Comparison of ENCODE assay signal across 2 cellular contexts in genomic region chr12:3366451-3367155, GRCh38.
TF ChIP-seq lines count a peak whose summit lies in the region.

No MANE protein-coding gene starts in this region.

TF ChIP-seq in SK-N-SH, 30 proteins besides CTCF, POLR2A, EP300 and RAD21 (continued from another document):
- TF ChIP-seq REST (IDR thresholded peaks at IDR 0.05; ENCODE audit: low read depth, low read length), result no peak
- TF ChIP-seq RCOR1 (IDR thresholded peaks at IDR 0.05; ENCODE audit: low read length), result no peak
- TF ChIP-seq RFX5 (IDR thresholded peaks at IDR 0.05; ENCODE audit: low read length), result no peak
- no peak for TF ChIP-seq USF2 (IDR thresholded peaks at IDR 0.05; ENCODE audit: borderline replicate concordance, low read depth, low read length)

TF ChIP-seq in SK-N-SH treated with all-trans-retinoic acid at 6 μM for 48 hours, 23 proteins besides CTCF, POLR2A, EP300 and RAD21 (continued from another document):
- TF ChIP-seq TSHZ2 (CRISPR knock-in tag; IDR thresholded peaks at IDR 0.05) (no peak), ZNF70 (CRISPR knock-in tag; IDR thresholded peaks at IDR 0.05) (no peak), ISL1 (CRISPR knock-in tag; IDR thresholded peaks at IDR 0.05) (no peak)
